8 cellular contexts compared by ENCODE assay signal in the genomic region with DNA sequence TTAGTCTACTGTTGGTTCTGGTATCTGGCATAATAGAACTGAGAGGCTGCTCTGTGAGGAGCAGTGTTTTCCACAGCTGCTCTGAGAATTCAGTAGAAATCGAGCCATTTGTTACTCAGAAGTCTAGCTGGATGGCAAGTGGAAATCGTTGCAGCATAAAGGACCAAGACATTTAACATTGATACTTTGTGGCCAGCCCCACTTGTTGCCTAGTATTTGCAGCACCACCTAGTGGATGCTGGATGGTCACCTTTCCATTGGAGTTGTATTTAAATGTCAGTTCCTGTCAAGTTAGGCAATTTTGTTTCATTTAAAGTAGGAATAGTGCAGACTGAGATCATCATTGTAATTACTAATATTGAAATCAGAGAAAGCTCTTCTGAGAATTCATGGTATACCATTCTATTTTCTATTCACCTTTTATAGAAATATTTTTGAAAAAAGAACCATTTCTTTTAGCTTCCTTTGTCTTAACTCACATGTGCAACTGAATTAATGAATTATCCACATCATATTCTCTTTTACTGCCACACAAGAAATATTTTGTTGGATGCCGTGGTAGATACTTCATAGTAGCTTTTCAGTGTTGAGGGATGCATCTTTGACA.
DNase-seq lines count a peak whose midpoint lies in the region; ATAC-seq, FAIRE-seq and TF ChIP-seq lines count a peak whose summit lies in the region.

No MANE protein-coding gene starts in this region.

- peaks cover 26% of the 10 kb centered on the region for H3K36me3 Mint-ChIP-seq in activated CD4-positive, alpha-beta T cell treated with anti-CD3 and anti-CD28 coated beads, Interleukin-2, amount 10 ng/mL, durations not matched to agents 24 days and 14 days (ENCODE audit: low read depth)
- H3K36me3 Mint-ChIP-seq in stimulated activated naive B cell treated with anti-CD40 and anti-IgM and Interleukin-4, amounts not matched to agents 10 μg/mL and 1 μg/mL and 100 μg/mL, for 72 hours, result peaks cover 13 to 29% of the 10 kb centered on the region in 2 donors

- H3K9me3 Mint-ChIP-seq in activated CD4-positive, alpha-beta T cell treated with anti-CD3 and anti-CD28 coated beads, Interleukin-2, amount 10 ng/mL, durations not matched to agents 24 days and 14 days, result peaks cover 6% of the 10 kb centered on the region
- H3K9me3 Mint-ChIP-seq in stimulated activated naive B cell treated with anti-CD40 and anti-IgM and Interleukin-4, amounts not matched to agents 10 μg/mL and 1 μg/mL and 100 μg/mL, for 72 hours, result peaks cover 3 to 4% of the 10 kb centered on the region in 2 donors

- no peak overlapping the region for H3K4me3 Mint-ChIP-seq in activated CD4-positive, alpha-beta T cell treated with anti-CD3 and anti-CD28 coated beads, Interleukin-2, amount 10 ng/mL, durations not matched to agents 24 days and 14 days
- H3K4me3 Mint-ChIP-seq in stimulated activated naive B cell treated with anti-CD40 and anti-IgM and Interleukin-4, amounts not matched to agents 10 μg/mL and 1 μg/mL and 100 μg/mL, for 72 hours, result no peak overlapping the region

- no peaks in the 10 kb centered on the region for H3K36me3 ChIP-seq in effector memory CD4-positive, alpha-beta T cell (ENCODE audit: control insufficient read depth, insufficient read depth, low read length)

- peak; percentile 92 for TF ChIP-seq CTCF in 22Rv1 (IDR thresholded peaks at IDR 0.05)

- TF ChIP-seq POLR2A in GM12891 (IDR thresholded peaks at IDR 0.05; ENCODE audit: low read depth, low read length), result no peak

- H3K27me3 Mint-ChIP-seq in activated CD4-positive, alpha-beta T cell treated with anti-CD3 and anti-CD28 coated beads, Interleukin-2, amount 10 ng/mL, durations not matched to agents 24 days and 14 days, result no peaks in the 10 kb centered on the region
- no peaks in the 10 kb centered on the region for H3K27me3 Mint-ChIP-seq in stimulated activated naive B cell treated with anti-CD40 and anti-IgM and Interleukin-4, amounts not matched to agents 10 μg/mL and 1 μg/mL and 100 μg/mL, for 72 hours

- no peaks in the 10 kb centered on the region for H3K9me3 ChIP-seq in effector memory CD4-positive, alpha-beta T cell (ENCODE audit: control insufficient read depth, low read length)

- ATAC-seq in HG02870 (IDR thresholded peaks at IDR 0.05; ENCODE audit: unreplicated experiment), result peak; percentile 65
- ATAC-seq in stimulated activated naive B cell treated with anti-CD40 and anti-IgM and Interleukin-4, amounts not matched to agents 10 μg/mL and 1 μg/mL and 100 μg/mL, for 72 hours (replicated peaks), result peak; percentile 92

- H3K27me3 ChIP-seq in effector memory CD4-positive, alpha-beta T cell (replicated peaks; ENCODE audit: control insufficient read depth, insufficient read depth, low read length, poor library complexity, severe bottlenecking), result no peaks in the 10 kb centered on the region

- H3K27ac Mint-ChIP-seq in activated CD4-positive, alpha-beta T cell treated with anti-CD3 and anti-CD28 coated beads, Interleukin-2, amount 10 ng/mL, durations not matched to agents 24 days and 14 days, result no peak overlapping the region
- no peak overlapping the region for H3K27ac Mint-ChIP-seq in stimulated activated naive B cell treated with anti-CD40 and anti-IgM and Interleukin-4, amounts not matched to agents 10 μg/mL and 1 μg/mL and 100 μg/mL, for 72 hours

- no peak overlapping the region for H3K4me3 ChIP-seq in effector memory CD4-positive, alpha-beta T cell (ENCODE audit: insufficient read depth, low read depth, low read length, poor library complexity, severe bottlenecking)

- DNase-seq in GM12891 (ENCODE audit: insufficient read length, low spot score) (peak; percentile 17), NCI-H524 (lab: John Stamatoyannopoulos, UW) (peak; percentile 24 to 75), middle frontal gyrus (ENCODE audit: extremely low spot score, low spot score) (peak; percentile 7)
- peak; percentile 87 for DNase-seq in activated CD4-positive, alpha-beta T cell treated with anti-CD3 and anti-CD28 coated beads, Interleukin-2, amount 10 ng/mL, durations not matched to agents 24 days and 14 days
- peak; percentile 5 to 30 (median 17) for DNase-seq in effector memory CD4-positive, alpha-beta T cell
- peak; percentile 32 for DNase-seq in stimulated activated naive B cell treated with anti-CD40 and anti-IgM and Interleukin-4, amounts not matched to agents 10 μg/mL and 1 μg/mL and 100 μg/mL, for 72 hours

- peak; percentile 98 for FAIRE-seq in GM12891 (lab: Jason Lieb, UNC)

- intact Hi-C loops in activated CD4-positive, alpha-beta T cell treated with anti-CD3 and anti-CD28 coated beads, Interleukin-2, amount 10 ng/mL, durations not matched to agents 24 days and 14 days (cut with micrococcal nuclease), result loop anchor here (1.0 to 5.0 kb wide), 6 partner anchors 18 to 891 kb away; partner anchors contain the start of genes N4BP2L1 and PDS5B

- no peak overlapping the region for H3K27ac ChIP-seq in 22Rv1
- H3K27ac ChIP-seq in effector memory CD4-positive, alpha-beta T cell (ENCODE audit: insufficient read depth, low read length, poor library complexity, severe bottlenecking), result no peak overlapping the region

- H3K4me1 Mint-ChIP-seq in activated CD4-positive, alpha-beta T cell treated with anti-CD3 and anti-CD28 coated beads, Interleukin-2, amount 10 ng/mL, durations not matched to agents 24 days and 14 days, result peaks cover 29% of the 10 kb centered on the region
- peaks cover 24 to 44% of the 10 kb centered on the region in 2 donors for H3K4me1 Mint-ChIP-seq in stimulated activated naive B cell treated with anti-CD40 and anti-IgM and Interleukin-4, amounts not matched to agents 10 μg/mL and 1 μg/mL and 100 μg/mL, for 72 hours

- no peaks in the 10 kb centered on the region for H3K4me1 ChIP-seq in effector memory CD4-positive, alpha-beta T cell (ENCODE audit: control insufficient read depth, insufficient read depth, low read length, poor library complexity, severe bottlenecking)

TF ChIP-seq in GM12891, 5 proteins besides CTCF, POLR2A, EP300 and RAD21:
- TF ChIP-seq SPI1 (IDR thresholded peaks at IDR 0.05; ENCODE audit: low read depth, low read length) (0 out of 2 replicates have a peak, but pooled peaks have one; percentile 6), POU2F2 (IDR thresholded peaks at IDR 0.05; ENCODE audit: low read depth, low read length) (no peak), TAF1 (IDR thresholded peaks at IDR 0.05; ENCODE audit: low read depth, low read length) (no peak), PAX5 (IDR thresholded peaks at IDR 0.05; ENCODE audit: insufficient read depth, low read length, severe bottlenecking) (no peak), POLR2AphosphoS5 (IDR thresholded peaks at IDR 0.05; ENCODE audit: low read depth, low read length) (no peak)

Comparison
In these comparisons a context has a peak if more than half of its experiments do, and no peak if none do; other contexts are left out.
1. DNase-seq: peak in every context shown above with its lines; median percentile 87 in activated CD4-positive, alpha-beta T cell treated with anti-CD3 and anti-CD28 coated beads, Interleukin-2, amount 10 ng/mL, durations not matched to agents 24 days and 14 days; 50 in NCI-H524; 32 in stimulated activated naive B cell treated with anti-CD40 and anti-IgM and Interleukin-4, amounts not matched to agents 10 μg/mL and 1 μg/mL and 100 μg/mL, for 72 hours; 17 in GM12891; 17 in effector memory CD4-positive, alpha-beta T cell; 7 in middle frontal gyrus.